1 cellular context compared by ENCODE assay signal in genomic region chr3:150371741-150372254, GRCh38.
TF ChIP-seq lines count a peak whose summit lies in the region.

No MANE protein-coding gene starts in this region.

TF ChIP-seq in K562, 482 proteins besides CTCF, POLR2A, EP300 and RAD21 (continued from another document and continues in another):
- TF ChIP-seq CBFB (CRISPR knock-in tag; IDR thresholded peaks at IDR 0.05) = no peak
- TF ChIP-seq RUNX1 (IDR thresholded peaks at IDR 0.05; ENCODE audit: low read depth) = no peak
- TF ChIP-seq NCOR1 (IDR thresholded peaks at IDR 0.05) = no peak
- no peak for TF ChIP-seq SAFB (IDR thresholded peaks at IDR 0.05; ENCODE audit: borderline replicate concordance, low read depth, low read length)
- TF ChIP-seq, protein P1, sequence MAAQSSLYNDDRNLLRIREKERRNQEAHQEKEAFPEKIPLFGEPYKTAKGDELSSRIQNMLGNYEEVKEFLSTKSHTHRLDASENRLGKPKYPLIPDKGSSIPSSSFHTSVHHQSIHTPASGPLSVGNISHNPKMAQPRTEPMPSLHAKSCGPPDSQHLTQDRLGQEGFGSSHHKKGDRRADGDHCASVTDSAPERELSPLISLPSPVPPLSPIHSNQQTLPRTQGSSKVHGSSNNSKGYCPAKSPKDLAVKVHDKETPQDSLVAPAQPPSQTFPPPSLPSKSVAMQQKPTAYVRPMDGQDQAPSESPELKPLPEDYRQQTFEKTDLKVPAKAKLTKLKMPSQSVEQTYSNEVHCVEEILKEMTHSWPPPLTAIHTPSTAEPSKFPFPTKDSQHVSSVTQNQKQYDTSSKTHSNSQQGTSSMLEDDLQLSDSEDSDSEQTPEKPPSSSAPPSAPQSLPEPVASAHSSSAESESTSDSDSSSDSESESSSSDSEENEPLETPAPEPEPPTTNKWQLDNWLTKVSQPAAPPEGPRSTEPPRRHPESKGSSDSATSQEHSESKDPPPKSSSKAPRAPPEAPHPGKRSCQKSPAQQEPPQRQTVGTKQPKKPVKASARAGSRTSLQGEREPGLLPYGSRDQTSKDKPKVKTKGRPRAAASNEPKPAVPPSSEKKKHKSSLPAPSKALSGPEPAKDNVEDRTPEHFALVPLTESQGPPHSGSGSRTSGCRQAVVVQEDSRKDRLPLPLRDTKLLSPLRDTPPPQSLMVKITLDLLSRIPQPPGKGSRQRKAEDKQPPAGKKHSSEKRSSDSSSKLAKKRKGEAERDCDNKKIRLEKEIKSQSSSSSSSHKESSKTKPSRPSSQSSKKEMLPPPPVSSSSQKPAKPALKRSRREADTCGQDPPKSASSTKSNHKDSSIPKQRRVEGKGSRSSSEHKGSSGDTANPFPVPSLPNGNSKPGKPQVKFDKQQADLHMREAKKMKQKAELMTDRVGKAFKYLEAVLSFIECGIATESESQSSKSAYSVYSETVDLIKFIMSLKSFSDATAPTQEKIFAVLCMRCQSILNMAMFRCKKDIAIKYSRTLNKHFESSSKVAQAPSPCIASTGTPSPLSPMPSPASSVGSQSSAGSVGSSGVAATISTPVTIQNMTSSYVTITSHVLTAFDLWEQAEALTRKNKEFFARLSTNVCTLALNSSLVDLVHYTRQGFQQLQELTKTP (IDR thresholded peaks at IDR 0.05; ENCODE audit: low read depth in 1 of 2, partially characterized antibody in 2 of 2) = no peak
- 0 out of 4 replicates have a peak, but pooled peaks of 1 of the 2 experiments have one; percentile 15 for TF ChIP-seq KDM1A (IDR thresholded peaks at IDR 0.05)
- TF ChIP-seq ZNF384 (IDR thresholded peaks at IDR 0.05; ENCODE audit: low read depth, low read length) = peak; percentile 94
- no peak for TF ChIP-seq ZNF165 (CRISPR knock-in tag; IDR thresholded peaks at IDR 0.05; ENCODE audit: borderline replicate concordance)
- TF ChIP-seq, protein P2, sequence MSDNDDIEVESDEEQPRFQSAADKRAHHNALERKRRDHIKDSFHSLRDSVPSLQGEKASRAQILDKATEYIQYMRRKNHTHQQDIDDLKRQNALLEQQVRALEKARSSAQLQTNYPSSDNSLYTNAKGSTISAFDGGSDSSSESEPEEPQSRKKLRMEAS (CRISPR knock-in tag; IDR thresholded peaks at IDR 0.05) = no peak
- TF ChIP-seq, protein P3, sequence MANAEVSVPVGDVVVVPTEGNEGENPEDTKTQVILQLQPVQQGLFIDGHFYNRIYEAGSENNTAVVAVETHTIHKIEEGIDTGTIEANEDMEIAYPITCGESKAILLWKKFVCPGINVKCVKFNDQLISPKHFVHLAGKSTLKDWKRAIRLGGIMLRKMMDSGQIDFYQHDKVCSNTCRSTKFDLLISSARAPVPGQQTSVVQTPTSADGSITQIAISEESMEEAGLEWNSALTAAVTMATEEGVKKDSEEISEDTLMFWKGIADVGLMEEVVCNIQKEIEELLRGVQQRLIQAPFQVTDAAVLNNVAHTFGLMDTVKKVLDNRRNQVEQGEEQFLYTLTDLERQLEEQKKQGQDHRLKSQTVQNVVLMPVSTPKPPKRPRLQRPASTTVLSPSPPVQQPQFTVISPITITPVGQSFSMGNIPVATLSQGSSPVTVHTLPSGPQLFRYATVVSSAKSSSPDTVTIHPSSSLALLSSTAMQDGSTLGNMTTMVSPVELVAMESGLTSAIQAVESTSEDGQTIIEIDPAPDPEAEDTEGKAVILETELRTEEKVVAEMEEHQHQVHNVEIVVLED (CRISPR knock-in tag; IDR thresholded peaks at IDR 0.05) = no peak
- TF ChIP-seq, protein P4, sequence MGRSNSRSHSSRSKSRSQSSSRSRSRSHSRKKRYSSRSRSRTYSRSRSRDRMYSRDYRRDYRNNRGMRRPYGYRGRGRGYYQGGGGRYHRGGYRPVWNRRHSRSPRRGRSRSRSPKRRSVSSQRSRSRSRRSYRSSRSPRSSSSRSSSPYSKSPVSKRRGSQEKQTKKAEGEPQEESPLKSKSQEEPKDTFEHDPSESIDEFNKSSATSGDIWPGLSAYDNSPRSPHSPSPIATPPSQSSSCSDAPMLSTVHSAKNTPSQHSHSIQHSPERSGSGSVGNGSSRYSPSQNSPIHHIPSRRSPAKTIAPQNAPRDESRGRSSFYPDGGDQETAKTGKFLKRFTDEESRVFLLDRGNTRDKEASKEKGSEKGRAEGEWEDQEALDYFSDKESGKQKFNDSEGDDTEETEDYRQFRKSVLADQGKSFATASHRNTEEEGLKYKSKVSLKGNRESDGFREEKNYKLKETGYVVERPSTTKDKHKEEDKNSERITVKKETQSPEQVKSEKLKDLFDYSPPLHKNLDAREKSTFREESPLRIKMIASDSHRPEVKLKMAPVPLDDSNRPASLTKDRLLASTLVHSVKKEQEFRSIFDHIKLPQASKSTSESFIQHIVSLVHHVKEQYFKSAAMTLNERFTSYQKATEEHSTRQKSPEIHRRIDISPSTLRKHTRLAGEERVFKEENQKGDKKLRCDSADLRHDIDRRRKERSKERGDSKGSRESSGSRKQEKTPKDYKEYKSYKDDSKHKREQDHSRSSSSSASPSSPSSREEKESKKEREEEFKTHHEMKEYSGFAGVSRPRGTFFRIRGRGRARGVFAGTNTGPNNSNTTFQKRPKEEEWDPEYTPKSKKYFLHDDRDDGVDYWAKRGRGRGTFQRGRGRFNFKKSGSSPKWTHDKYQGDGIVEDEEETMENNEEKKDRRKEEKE (IDR thresholded peaks at IDR 0.05; ENCODE audit: borderline replicate concordance in 1 of 2, control insufficient read depth in 1 of 2, low read depth in 2 of 2, low read length in 1 of 2) = no peak
- no peak for TF ChIP-seq ZNF263 (CRISPR knock-in tag; IDR thresholded peaks at IDR 0.05; ENCODE audit: borderline replicate concordance)
- TF ChIP-seq GABPB1 (CRISPR knock-in tag; IDR thresholded peaks at IDR 0.05) = no peak
- TF ChIP-seq FIP1L1 (IDR thresholded peaks at IDR 0.05; ENCODE audit: low read depth, low read length, poor library complexity, severe bottlenecking) = no peak
- peak; percentile 98 for TF ChIP-seq JUND (IDR thresholded peaks at IDR 0.05; ENCODE audit: borderline replicate concordance, low read depth, low read length)
- TF ChIP-seq JUND (tag; IDR thresholded peaks at IDR 0.05; ENCODE audit: borderline replicate concordance, low read depth, low read length) = peak; percentile 98
- TF ChIP-seq ZSCAN32 (CRISPR knock-in tag; IDR thresholded peaks at IDR 0.05) = no peak
- TF ChIP-seq ARNT (IDR thresholded peaks at IDR 0.05) = 0 out of 4 replicates have a peak, but pooled peaks of 1 of the 2 experiments have one; percentile 38
- TF ChIP-seq ZKSCAN1 (IDR thresholded peaks at IDR 0.05; ENCODE audit: low read depth, low read length) = no peak
- no peak for TF ChIP-seq RB1 (IDR thresholded peaks at IDR 0.05; ENCODE audit: low read depth)
- TF ChIP-seq RBM25 (IDR thresholded peaks at IDR 0.05; ENCODE audit: low read depth, low read length, severe bottlenecking) = no peak
- TF ChIP-seq JUNB (CRISPR knock-in tag; conservative IDR thresholded peaks at IDR 0.05) = no peak
- no peak for TF ChIP-seq TAF1 (IDR thresholded peaks at IDR 0.05; ENCODE audit: control insufficient read depth, extremely low read depth, insufficient read depth, low read length, severe bottlenecking)
- TF ChIP-seq, protein P5, sequence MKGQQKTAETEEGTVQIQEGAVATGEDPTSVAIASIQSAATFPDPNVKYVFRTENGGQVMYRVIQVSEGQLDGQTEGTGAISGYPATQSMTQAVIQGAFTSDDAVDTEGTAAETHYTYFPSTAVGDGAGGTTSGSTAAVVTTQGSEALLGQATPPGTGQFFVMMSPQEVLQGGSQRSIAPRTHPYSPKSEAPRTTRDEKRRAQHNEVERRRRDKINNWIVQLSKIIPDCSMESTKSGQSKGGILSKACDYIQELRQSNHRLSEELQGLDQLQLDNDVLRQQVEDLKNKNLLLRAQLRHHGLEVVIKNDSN (CRISPR knock-in tag; IDR thresholded peaks at IDR 0.05) = no peak
- TF ChIP-seq ZNF561 (CRISPR knock-in tag; conservative IDR thresholded peaks at IDR 0.05) = no peak
- peak; percentile 11 for TF ChIP-seq DACH1 (IDR thresholded peaks at IDR 0.05; ENCODE audit: partially characterized antibody)
- no peak for TF ChIP-seq ETS1 (conservative IDR thresholded peaks at IDR 0.05; ENCODE audit: control insufficient read depth, low read depth, low read length)
- no peak for TF ChIP-seq FOXA3 (CRISPR knock-in tag; conservative IDR thresholded peaks at IDR 0.05 in 1 of 2, IDR thresholded peaks at IDR 0.05 in 1 of 2)
- no peak for TF ChIP-seq MIER1 (IDR thresholded peaks at IDR 0.05; ENCODE audit: low read depth)
- TF ChIP-seq EGR1 (conservative IDR thresholded peaks at IDR 0.05) = no peak
- TF ChIP-seq E2F3 (CRISPR knock-in tag; IDR thresholded peaks at IDR 0.05) = no peak
- TF ChIP-seq ATF7 (IDR thresholded peaks at IDR 0.05) = peak; percentile 99
- TF ChIP-seq BRCA1 (IDR thresholded peaks at IDR 0.05) = no peak
- TF ChIP-seq BRCA1 (CRISPR knock-in tag; IDR thresholded peaks at IDR 0.05) = no peak
- TF ChIP-seq, protein P6, sequence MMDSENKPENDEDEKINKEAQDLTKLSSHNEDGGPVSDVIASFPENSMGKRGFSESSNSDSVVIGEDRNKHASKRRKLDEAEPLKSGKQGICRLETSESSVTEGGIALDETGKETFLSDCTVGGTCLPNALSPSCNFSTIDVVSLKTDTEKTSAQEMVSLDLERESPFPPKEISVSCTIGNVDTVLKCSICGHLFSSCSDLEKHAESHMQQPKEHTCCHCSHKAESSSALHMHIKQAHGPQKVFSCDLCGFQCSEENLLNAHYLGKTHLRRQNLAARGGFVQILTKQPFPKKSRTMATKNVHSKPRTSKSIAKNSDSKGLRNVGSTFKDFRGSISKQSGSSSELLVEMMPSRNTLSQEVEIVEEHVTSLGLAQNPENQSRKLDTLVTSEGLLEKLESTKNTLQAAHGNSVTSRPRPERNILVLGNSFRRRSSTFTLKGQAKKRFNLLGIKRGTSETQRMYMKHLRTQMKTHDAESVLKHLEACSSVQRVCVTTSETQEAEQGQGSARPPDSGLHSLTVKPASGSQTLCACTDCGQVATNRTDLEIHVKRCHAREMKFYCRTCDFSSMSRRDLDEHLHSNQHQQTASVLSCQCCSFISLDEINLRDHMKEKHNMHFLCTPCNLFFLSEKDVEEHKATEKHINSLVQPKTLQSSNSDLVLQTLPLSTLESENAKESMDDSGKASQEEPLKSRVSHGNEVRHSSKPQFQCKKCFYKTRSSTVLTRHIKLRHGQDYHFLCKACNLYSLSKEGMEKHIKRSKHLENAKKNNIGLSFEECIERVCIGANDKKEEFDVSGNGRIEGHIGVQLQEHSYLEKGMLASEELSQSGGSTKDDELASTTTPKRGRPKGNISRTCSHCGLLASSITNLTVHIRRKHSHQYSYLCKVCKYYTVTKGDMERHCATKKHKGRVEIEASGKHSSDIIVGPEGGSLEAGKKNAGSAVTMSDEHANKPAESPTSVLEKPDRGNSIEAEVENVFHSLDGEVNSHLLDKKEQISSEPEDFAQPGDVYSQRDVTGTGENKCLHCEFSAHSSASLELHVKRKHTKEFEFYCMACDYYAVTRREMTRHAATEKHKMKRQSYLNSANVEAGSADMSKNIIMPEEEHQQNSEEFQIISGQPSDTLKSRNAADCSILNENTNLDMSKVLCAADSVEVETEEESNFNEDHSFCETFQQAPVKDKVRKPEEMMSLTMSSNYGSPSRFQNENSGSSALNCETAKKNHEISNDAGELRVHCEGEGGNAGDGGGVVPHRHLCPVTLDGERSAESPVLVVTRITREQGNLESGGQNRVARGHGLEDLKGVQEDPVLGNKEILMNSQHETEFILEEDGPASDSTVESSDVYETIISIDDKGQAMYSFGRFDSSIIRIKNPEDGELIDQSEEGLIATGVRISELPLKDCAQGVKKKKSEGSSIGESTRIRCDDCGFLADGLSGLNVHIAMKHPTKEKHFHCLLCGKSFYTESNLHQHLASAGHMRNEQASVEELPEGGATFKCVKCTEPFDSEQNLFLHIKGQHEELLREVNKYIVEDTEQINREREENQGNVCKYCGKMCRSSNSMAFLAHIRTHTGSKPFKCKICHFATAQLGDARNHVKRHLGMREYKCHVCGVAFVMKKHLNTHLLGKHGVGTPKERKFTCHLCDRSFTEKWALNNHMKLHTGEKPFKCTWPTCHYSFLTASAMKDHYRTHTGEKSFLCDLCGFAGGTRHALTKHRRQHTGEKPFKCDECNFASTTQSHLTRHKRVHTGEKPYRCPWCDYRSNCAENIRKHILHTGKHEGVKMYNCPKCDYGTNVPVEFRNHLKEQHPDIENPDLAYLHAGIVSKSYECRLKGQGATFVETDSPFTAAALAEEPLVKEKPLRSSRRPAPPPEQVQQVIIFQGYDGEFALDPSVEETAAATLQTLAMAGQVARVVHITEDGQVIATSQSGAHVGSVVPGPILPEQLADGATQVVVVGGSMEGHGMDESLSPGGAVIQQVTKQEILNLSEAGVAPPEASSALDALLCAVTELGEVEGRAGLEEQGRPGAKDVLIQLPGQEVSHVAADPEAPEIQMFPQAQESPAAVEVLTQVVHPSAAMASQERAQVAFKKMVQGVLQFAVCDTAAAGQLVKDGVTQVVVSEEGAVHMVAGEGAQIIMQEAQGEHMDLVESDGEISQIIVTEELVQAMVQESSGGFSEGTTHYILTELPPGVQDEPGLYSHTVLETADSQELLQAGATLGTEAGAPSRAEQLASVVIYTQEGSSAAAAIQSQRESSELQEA (IDR thresholded peaks at IDR 0.05; ENCODE audit: low read depth) = no peak
- TF ChIP-seq, protein P7, sequence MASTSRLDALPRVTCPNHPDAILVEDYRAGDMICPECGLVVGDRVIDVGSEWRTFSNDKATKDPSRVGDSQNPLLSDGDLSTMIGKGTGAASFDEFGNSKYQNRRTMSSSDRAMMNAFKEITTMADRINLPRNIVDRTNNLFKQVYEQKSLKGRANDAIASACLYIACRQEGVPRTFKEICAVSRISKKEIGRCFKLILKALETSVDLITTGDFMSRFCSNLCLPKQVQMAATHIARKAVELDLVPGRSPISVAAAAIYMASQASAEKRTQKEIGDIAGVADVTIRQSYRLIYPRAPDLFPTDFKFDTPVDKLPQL (IDR thresholded peaks at IDR 0.05; ENCODE audit: extremely low read depth, insufficient read length) = no peak
- TF ChIP-seq, protein P8, sequence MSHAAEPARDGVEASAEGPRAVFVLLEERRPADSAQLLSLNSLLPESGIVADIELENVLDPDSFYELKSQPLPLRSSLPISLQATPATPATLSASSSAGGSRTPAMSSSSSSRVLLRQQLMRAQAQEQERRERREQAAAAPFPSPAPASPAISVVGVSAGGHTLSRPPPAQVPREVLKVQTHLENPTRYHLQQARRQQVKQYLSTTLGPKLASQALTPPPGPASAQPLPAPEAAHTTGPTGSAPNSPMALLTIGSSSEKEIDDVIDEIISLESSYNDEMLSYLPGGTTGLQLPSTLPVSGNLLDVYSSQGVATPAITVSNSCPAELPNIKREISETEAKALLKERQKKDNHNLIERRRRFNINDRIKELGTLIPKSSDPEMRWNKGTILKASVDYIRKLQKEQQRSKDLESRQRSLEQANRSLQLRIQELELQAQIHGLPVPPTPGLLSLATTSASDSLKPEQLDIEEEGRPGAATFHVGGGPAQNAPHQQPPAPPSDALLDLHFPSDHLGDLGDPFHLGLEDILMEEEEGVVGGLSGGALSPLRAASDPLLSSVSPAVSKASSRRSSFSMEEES (CRISPR knock-in tag; IDR thresholded peaks at IDR 0.05) = no peak
- TF ChIP-seq BACH1 (tag; IDR thresholded peaks at IDR 0.05) = no peak
- TF ChIP-seq PCBP1 (IDR thresholded peaks at IDR 0.05; ENCODE audit: low read depth, low read length, poor library complexity, severe bottlenecking) = no peak
